1 cellular context compared by ENCODE assay signal in the genomic region with DNA sequence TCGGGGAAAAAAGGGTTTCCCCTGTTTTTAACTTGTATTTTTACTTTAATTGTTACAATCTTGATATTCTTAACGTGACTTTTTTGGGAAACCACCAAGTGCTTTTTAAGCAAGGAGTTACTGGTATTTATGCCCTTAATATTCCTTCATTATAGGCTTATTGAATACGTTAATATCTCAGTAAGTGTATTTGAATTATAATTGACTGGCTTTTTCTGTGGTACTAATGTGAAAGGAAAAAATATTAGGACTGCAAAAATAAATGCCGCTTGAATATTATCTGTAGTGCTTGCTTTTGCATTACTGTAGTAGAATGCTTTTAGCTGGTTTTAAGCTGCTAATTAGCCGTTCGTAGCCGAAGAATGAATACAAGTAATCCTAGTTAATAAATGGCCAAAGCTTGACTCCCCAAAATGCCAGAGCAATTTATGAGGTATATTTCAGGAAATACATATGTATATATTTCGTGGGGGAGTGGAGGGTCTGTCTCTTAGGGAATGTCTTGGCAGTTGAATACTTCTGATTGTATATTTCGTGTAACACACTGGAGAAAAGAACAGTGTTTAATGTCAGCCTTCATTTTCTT.
TF ChIP-seq lines count a peak whose summit lies in the region.

No MANE protein-coding gene starts in this region.

TF ChIP-seq in HCT116, 20 proteins besides CTCF, POLR2A, EP300 and RAD21 (continued from another document):
- TF ChIP-seq, protein P1, sequence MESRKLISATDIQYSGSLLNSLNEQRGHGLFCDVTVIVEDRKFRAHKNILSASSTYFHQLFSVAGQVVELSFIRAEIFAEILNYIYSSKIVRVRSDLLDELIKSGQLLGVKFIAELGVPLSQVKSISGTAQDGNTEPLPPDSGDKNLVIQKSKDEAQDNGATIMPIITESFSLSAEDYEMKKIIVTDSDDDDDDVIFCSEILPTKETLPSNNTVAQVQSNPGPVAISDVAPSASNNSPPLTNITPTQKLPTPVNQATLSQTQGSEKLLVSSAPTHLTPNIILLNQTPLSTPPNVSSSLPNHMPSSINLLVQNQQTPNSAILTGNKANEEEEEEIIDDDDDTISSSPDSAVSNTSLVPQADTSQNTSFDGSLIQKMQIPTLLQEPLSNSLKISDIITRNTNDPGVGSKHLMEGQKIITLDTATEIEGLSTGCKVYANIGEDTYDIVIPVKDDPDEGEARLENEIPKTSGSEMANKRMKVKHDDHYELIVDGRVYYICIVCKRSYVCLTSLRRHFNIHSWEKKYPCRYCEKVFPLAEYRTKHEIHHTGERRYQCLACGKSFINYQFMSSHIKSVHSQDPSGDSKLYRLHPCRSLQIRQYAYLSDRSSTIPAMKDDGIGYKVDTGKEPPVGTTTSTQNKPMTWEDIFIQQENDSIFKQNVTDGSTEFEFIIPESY (IDR thresholded peaks at IDR 0.05; ENCODE audit: extremely low read depth, insufficient replicate concordance, low read length) = no peak
- TF ChIP-seq ZNF274 (IDR thresholded peaks at IDR 0.05; ENCODE audit: low read depth, low read length) = no peak
- TF ChIP-seq SP1 (IDR thresholded peaks at IDR 0.05; ENCODE audit: low read depth) = no peak
- no peak for TF ChIP-seq JUND (IDR thresholded peaks at IDR 0.05)
- no peak for TF ChIP-seq POLR2AphosphoS5 (IDR thresholded peaks at IDR 0.05; ENCODE audit: low read depth, low read length)
- TF ChIP-seq CBX3 (IDR thresholded peaks at IDR 0.05; ENCODE audit: low read depth) = no peak
